ENCODE assay signal across 23 cellular contexts in the genomic region with DNA sequence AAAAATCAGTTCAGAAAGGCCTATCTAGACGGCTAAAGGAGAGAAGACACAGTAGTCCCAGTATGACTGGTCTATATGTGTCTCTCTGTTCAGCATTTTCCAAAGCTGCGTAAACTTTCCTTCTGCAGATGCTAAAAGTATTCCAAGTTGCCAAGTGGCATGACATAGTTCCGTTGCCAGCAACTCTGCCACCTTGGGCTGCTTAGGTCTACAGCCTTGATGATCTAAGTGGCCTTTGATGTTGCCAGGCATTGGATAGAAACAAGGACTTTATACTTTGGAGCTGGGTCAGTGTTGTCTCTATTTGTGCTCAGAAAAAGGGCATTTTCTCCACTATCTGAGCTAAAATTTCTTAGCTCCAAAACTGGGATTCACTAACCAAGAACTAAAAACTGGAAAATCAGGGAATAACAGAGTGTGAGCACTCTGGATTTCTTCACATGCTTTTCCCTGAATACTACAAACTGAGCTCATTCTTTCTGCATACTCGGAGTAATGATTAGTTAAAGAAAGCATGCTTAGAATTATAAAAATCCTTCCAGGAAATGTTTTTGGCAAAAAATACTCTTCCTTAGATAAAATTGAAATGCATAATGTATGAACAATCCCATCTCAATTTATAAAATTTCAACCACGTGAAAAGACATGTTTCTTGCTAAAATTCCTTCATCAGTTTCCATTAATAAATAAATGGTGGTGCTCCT.
DNase-seq lines count a peak whose midpoint lies in the region; TF ChIP-seq lines count a peak whose summit lies in the region.
"Had no signal": no experiment of that assay in that cellular context is flagged by ENCODE, and none has a peak within 500 bp of the region (broad histone marks: within the 10 kb centered on the region; RNA-seq: fewer than 3 reads in every experiment).

No MANE protein-coding gene starts in this region.

- H3K9me3 ChIP-seq in ascending aorta (no peaks in the 10 kb centered on the region), trophoblast cell (ENCODE audit: insufficient read depth, low read depth, low read length) (no peaks in the 10 kb centered on the region)
- H3K9me3 ChIP-seq: BLaER1, esophagus squamous epithelium, tibial nerve had no signal

- no peak overlapping the region for H2BK5ac ChIP-seq in trophoblast cell (ENCODE audit: low read depth, low read length, poor library complexity)

- H3K14ac ChIP-seq in trophoblast cell (ENCODE audit: low read length): no peak overlapping the region

- H3K27ac ChIP-seq in ascending aorta (peak overlapping the region; percentile 9 to 35), trophoblast cell (ENCODE audit: low read depth, low read length) (no peak overlapping the region)
- H3K27ac ChIP-seq: BLaER1, esophagus squamous epithelium, PC-9, skin epidermis, tibial nerve had no signal

- H3K27me3 ChIP-seq in ascending aorta: no peaks in the 10 kb centered on the region
- no peaks in the 10 kb centered on the region for H3K27me3 ChIP-seq in trophoblast cell (ENCODE audit: insufficient read depth, low read length)
- H3K27me3 ChIP-seq in H7 (ENCODE audit: control insufficient read depth, insufficient read depth, low read length): no peaks in the 10 kb centered on the region
- H3K27me3 ChIP-seq: BLaER1, esophagus squamous epithelium, tibial nerve had no signal

- no peak overlapping the region for H3K4me2 ChIP-seq in trophoblast cell (ENCODE audit: low read length)
- H3K4me2 ChIP-seq: BLaER1, GM23338, PC-9 had no signal

- no peak overlapping the region for H4K8ac ChIP-seq in trophoblast cell (ENCODE audit: low read depth, low read length)

- H4K12ac ChIP-seq in trophoblast cell (ENCODE audit: low read depth, low read length): no peak overlapping the region

- no peaks in the 10 kb centered on the region for H3K36me3 ChIP-seq in ascending aorta
- no peaks in the 10 kb centered on the region for H3K36me3 ChIP-seq in trophoblast cell (ENCODE audit: control insufficient read depth in 1 of 2, insufficient read depth in 2 of 2, low read length in 2 of 2)
- H3K36me3 ChIP-seq in H7 (replicated peaks; ENCODE audit: control insufficient read depth, insufficient read depth, low read length): no peaks in the 10 kb centered on the region
- H3K36me3 ChIP-seq: BLaER1, esophagus squamous epithelium, tibial nerve had no signal

- H3K4me3 ChIP-seq in ascending aorta: no peak overlapping the region
- no peak overlapping the region for H3K4me3 ChIP-seq in trophoblast cell (ENCODE audit: low read depth, low read length)
- H3K4me3 ChIP-seq in H7 (ENCODE audit: insufficient read depth, low read depth, low read length): no peak overlapping the region
- H3K4me3 ChIP-seq: BLaER1, esophagus squamous epithelium, GM23338, PC-9, skin epidermis, tibial nerve had no signal

- no peak overlapping the region for H2BK12ac ChIP-seq in trophoblast cell (ENCODE audit: low read length)

- H3K79me2 ChIP-seq in trophoblast cell (ENCODE audit: control insufficient read depth, insufficient read depth, low read length, poor library complexity): no peaks in the 10 kb centered on the region

- H3K9ac ChIP-seq in trophoblast cell (ENCODE audit: low read length): no peak overlapping the region
- H3K9ac ChIP-seq: BLaER1 had no signal

- H3K4ac ChIP-seq in trophoblast cell (ENCODE audit: low read depth, low read length): no peak overlapping the region

- H3K4me1 ChIP-seq in ascending aorta: peaks cover 0 to 2% of the 10 kb centered on the region in 2 donors
- H3K4me1 ChIP-seq in trophoblast cell (ENCODE audit: control insufficient read depth in 1 of 2, insufficient read depth in 2 of 2, low read length in 2 of 2): peaks cover 0 to 2% of the 10 kb centered on the region in 2 experiments
- H3K4me1 ChIP-seq: BLaER1, esophagus squamous epithelium had no signal

- no peak overlapping the region for H3K18ac ChIP-seq in trophoblast cell (ENCODE audit: low read length)

- DNase-seq in EL: peak; percentile 73
- no peak for DNase-seq in ascending aorta (ENCODE audit: low spot score in 2 of 2)
- peak; percentile 64 for DNase-seq in fibroblast of peridontal ligament (ENCODE audit: extremely low read depth)
- peak; percentile 6 to 83 for DNase-seq in trophoblast cell
- DNase-seq in NCI-H1048 (lab: John Stamatoyannopoulos, UW): no peak
- no peak for DNase-seq in H7
- no peak for DNase-seq in NCI-H774 (lab: John Stamatoyannopoulos, UW)
- no peak for DNase-seq in NCI-H345 treated with DMSO at 0.1 percent for 48 hours (lab: John Stamatoyannopoulos, UW; ENCODE audit: unreplicated experiment)
- DNase-seq: activated gamma-delta T cell; activated naive CD8-positive, alpha-beta T cell treated with anti-CD3 and anti-CD28 coated beads, Interleukin-2, amount 50 U/mL, for 24 hours; activated T-cell treated with anti-CD3 and anti-CD28 coated beads, Interleukin-2, amount 50 U/mL, for 24 hours; endodermal cell; esophagus squamous epithelium; left ventricle myocardium superior; NCI-H1694; NCI-H2171; NK-92 treated with Interleukin-12 subunit alpha and Interleukin-12 subunit beta, amount 100 ng/mL, for 24 hours; PC-9; stimulated activated naive CD8-positive, alpha-beta T cell treated with anti-CD3 and anti-CD28 coated beads, Interleukin-15, amount 100 ng/mL, for 72 hours had no signal

- H3K79me1 ChIP-seq in trophoblast cell (ENCODE audit: low read length): no peaks in the 10 kb centered on the region

- no peak overlapping the region for H2AFZ ChIP-seq in trophoblast cell (ENCODE audit: insufficient read depth, low read length, poor library complexity)
- H2AFZ ChIP-seq: GM23338, PC-9 had no signal

- no peak overlapping the region for H2BK120ac ChIP-seq in trophoblast cell (ENCODE audit: insufficient read depth, low read length, poor library complexity)

- no peak overlapping the region for H2AK5ac ChIP-seq in trophoblast cell (ENCODE audit: low read length)

- WGBS in trophoblast cell (ENCODE audit: extremely low coverage, insufficient coverage, insufficient read length): no CpG with 5 or more reads among the region's 5 CpGs

- H4K91ac ChIP-seq in trophoblast cell (ENCODE audit: low read depth, low read length): no peak overlapping the region

- TF ChIP-seq CTCF in ascending aorta (IDR thresholded peaks at IDR 0.05): no peak

- H3K23ac ChIP-seq in trophoblast cell (ENCODE audit: low read length): no peak overlapping the region

- intact Hi-C loops in ascending aorta (cut with DNase I): no loop called here

Comparison
In these comparisons a context has a peak if more than half of its experiments do, and no peak if none do; other contexts are left out.
1. DNase-seq: peak in EL (single experiment), fibroblast of peridontal ligament (single experiment) and trophoblast cell (2 of 2); none in ascending aorta (0 of 2), NCI-H1048 (single experiment), H7 (single experiment), NCI-H774 (single experiment) and NCI-H345 treated with DMSO at 0.1 percent for 48 hours (single experiment).